Comparison of ENCODE assay signal across 5 cellular contexts in the genomic region with DNA sequence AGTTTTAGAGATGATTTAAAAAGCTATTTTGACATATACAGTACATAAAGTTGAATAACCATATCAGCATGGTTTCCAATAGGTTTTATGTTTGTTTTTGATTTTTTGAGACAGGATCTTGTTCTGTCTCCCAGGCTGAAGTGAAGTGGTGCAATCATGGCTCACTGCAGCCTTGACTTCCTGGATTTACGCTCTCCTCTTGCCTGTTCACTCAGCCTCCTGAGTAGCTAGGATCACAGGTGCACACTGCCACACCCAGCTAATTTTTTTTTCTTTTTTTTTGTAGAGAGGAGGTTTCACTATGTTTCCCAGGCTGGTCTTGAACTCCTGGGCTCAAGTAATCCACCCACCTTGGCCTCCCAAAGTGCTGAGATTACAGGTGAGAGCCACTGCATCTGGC.
DNase-seq lines count a peak whose midpoint lies in the region; ATAC-seq and TF ChIP-seq lines count a peak whose summit lies in the region.
"Not testable (repeated sequence)": the region's sequence is repeated elsewhere in the genome, so short reads cannot be mapped to it uniquely, and the experiment has no call there.

No MANE protein-coding gene starts in this region.

- POLR2A ChIA-PET in MCF 10A (lab: Yijun Ruan, JAX) = interaction anchor here (0.6 kb wide), 1 partner anchor 865 kb away, joined by 3 read pairs; no protein-coding TSS in a partner anchor

- not testable (repeated sequence) for TF ChIP-seq CTCF in MM.1S (IDR thresholded peaks at IDR 0.05; ENCODE audit: low read length); MCF 10A (IDR thresholded peaks at IDR 0.05; ENCODE audit: unreplicated experiment); hepatocyte (IDR thresholded peaks at IDR 0.05; ENCODE audit: poor library complexity); lung (IDR thresholded peaks at IDR 0.05; ENCODE audit: control extremely low read depth, extremely low read depth)

- not testable (repeated sequence) for H3K9me2 ChIP-seq in MM.1S (replicated peaks; ENCODE audit: insufficient read depth, low read length); hepatocyte (replicated peaks; ENCODE audit: insufficient read depth)

- 79% methylated on average over 1 of the region's 1 CpG for WGBS in hepatocyte (ENCODE audit: low lambda C conversion rate, missing lambda C conversion rate)
- 81 to 83% methylated on average over 1 of the region's 1 CpG for WGBS in lung, 2 donors

- not testable (repeated sequence) for H3K36me3 ChIP-seq in MM.1S (replicated peaks; ENCODE audit: insufficient read depth, low read length); hepatocyte (replicated peaks; ENCODE audit: insufficient read depth, low read depth); lung (ENCODE audit: control insufficient read depth in 2 of 2, insufficient read depth in 2 of 2, low read length in 2 of 2)

- H3K4me1 ChIP-seq in MM.1S (ENCODE audit: low read length); hepatocyte (ENCODE audit: insufficient read depth); lung (ENCODE audit: control insufficient read depth in 2 of 2, insufficient read depth in 2 of 2, low read length in 2 of 2): not testable (repeated sequence)

- ATAC-seq in lung (ENCODE audit: insufficient read depth, low FRiP score) = peak; percentile 60

- CTCF ChIA-PET in MCF 10A (lab: Yijun Ruan, JAX) = not testable (repeated sequence)

- not testable (repeated sequence) for H3K27me3 Mint-ChIP-seq in MCF 10A (ENCODE audit: insufficient read depth, unreplicated experiment)

- H2AFZ ChIP-seq in MM.1S (ENCODE audit: low read length); hepatocyte: not testable (repeated sequence)

- not testable (repeated sequence) for H3F3A ChIP-seq in MM.1S (ENCODE audit: insufficient read depth, low read length)

- H3K4me3 Mint-ChIP-seq in MCF 10A (ENCODE audit: unreplicated experiment) = not testable (repeated sequence)

- not testable (repeated sequence) for H3K4me1 Mint-ChIP-seq in MCF 10A (ENCODE audit: insufficient read depth, unreplicated experiment)

- not testable (repeated sequence) for H3K27ac Mint-ChIP-seq in MCF 10A (ENCODE audit: low read depth, unreplicated experiment)

- H3K4me2 ChIP-seq in MM.1S (ENCODE audit: low read depth, low read length); hepatocyte: not testable (repeated sequence)

- intact Hi-C loops in MCF 10A (cut with micrococcal nuclease) = not testable (repeated sequence)

- H3K4me3 ChIP-seq in MM.1S (ENCODE audit: low read length); hepatocyte; lung: not testable (repeated sequence)

- H3K27me3 ChIP-seq in MM.1S (replicated peaks; ENCODE audit: insufficient read depth, low read length); hepatocyte; lung (ENCODE audit: control insufficient read depth, insufficient read depth): not testable (repeated sequence)

- not testable (repeated sequence) for H4K20me1 ChIP-seq in MM.1S (ENCODE audit: insufficient read depth, low read length); hepatocyte (ENCODE audit: insufficient read depth, poor library complexity, severe bottlenecking)

- not testable (repeated sequence) for H3K79me2 ChIP-seq in MM.1S (ENCODE audit: low read length); hepatocyte

- not testable (repeated sequence) for H3K9ac ChIP-seq in MM.1S (ENCODE audit: low read length)

- not testable (repeated sequence) for H3K36me3 Mint-ChIP-seq in MCF 10A (ENCODE audit: insufficient read depth, unreplicated experiment)

- H3K9me3 ChIP-seq in MM.1S (replicated peaks; ENCODE audit: insufficient read depth, low read length); hepatocyte (ENCODE audit: low read depth); lung (ENCODE audit: control insufficient read depth in 2 of 2, insufficient read depth in 1 of 2, low read length in 1 of 2): not testable (repeated sequence)

- not testable (repeated sequence) for BruUV-seq in MCF 10A (replicated peaks; lab: Mats Ljungman, UMichigan)

- DNase-seq in MM.1S = peak; percentile 10
- DNase-seq in MCF 10A (ENCODE audit: unreplicated experiment) = peak; percentile 8
- DNase-seq in epithelial cell of prostate (ENCODE audit: low read depth, low spot score) = peak; percentile 12
- peak; percentile 3 for DNase-seq in hepatocyte (ENCODE audit: low spot score)
- not testable (repeated sequence) for DNase-seq in lung (ENCODE audit: low spot score)

- H3K9me3 Mint-ChIP-seq in MCF 10A (ENCODE audit: unreplicated experiment) = not testable (repeated sequence)

- H3K27ac ChIP-seq in MM.1S (ENCODE audit: low read length); epithelial cell of prostate; hepatocyte; lung (ENCODE audit: low read depth in 1 of 2, low read length in 1 of 2): not testable (repeated sequence)
